In genomic region chr18:77981874-77982273, GRCh38 we compare ENCODE assay signal across 32 cellular contexts.
DNase-seq lines count a peak whose midpoint lies in the region; ATAC-seq, FAIRE-seq and TF ChIP-seq lines count a peak whose summit lies in the region.
"Had no signal": no experiment of that assay in that cellular context is flagged by ENCODE, and none has a peak within 500 bp of the region (broad histone marks: within the 10 kb centered on the region; RNA-seq: fewer than 3 reads in every experiment).

No MANE protein-coding gene starts in this region.

- DNase-seq in D721Med (ENCODE audit: insufficient read length, low spot score) (no peak), K562 (ENCODE audit: extremely low read depth in 1 of 4, low spot score in 3 of 4) (no peak), urothelium cell line (ENCODE audit: low spot score) (no peak), GM12891 (ENCODE audit: insufficient read length, low spot score) (no peak), HK-2 (ENCODE audit: unreplicated experiment) (no peak)
- DNase-seq: 8988T; ACHN; AML-193; BE2C; C1 segment of cervical spinal cord; Caco-2; Calu3; CD4-positive, alpha-beta memory T cell; CD4-positive, alpha-beta T cell; CD4-positive, CD25-positive, alpha-beta regulatory T cell; CD8-positive, alpha-beta memory T cell; CD8-positive, alpha-beta T cell; COR-L47; DMS 273 treated with DMSO at 0.1 percent for 48 hours; DMS153; DMS53; DMS79; DMS79 treated with DMSO at 0.1 percent for 48 hours; DND-41; EL had no signal

- no peak overlapping the region for H3K4me2 ChIP-seq in K562 (ENCODE audit: insufficient read depth, low read length)
- H3K4me2 ChIP-seq: A549; BLaER1; BLaER1 treated with 17β-estradiol and CSF1 and Interleukin-3, amounts not matched to agents 10 nM and 100 nM had no signal

- no peaks in the 10 kb centered on the region; the same call in 1 of the 2 replicates for H3K9me3 ChIP-seq in K562 (replicated peaks; ENCODE audit: control insufficient read depth, insufficient read depth, low read depth, low read length)
- H3K9me3 ChIP-seq: A549, BE2C, Caco-2 had no signal

- CTCF ChIA-PET in K562 (lab: Yijun Ruan, JAX; ENCODE audit: low intra/inter-chr PET ratio): no interaction called here

- TF ChIP-seq POLR2A in K562 (conservative IDR thresholded peaks at IDR 0.05) (0 out of 2 replicates have a peak, but pooled peaks have one; percentile 18), GM12891 (IDR thresholded peaks at IDR 0.05; ENCODE audit: low read depth, low read length) (no peak)

- no peak overlapping the region for H2AFZ ChIP-seq in K562 (ENCODE audit: low read depth, low read length)

- no peak for TF ChIP-seq RAD21 in K562 (CRISPR knock-in tag; conservative IDR thresholded peaks at IDR 0.05 in 1 of 2, IDR thresholded peaks at IDR 0.05 in 1 of 2)

- H3K79me2 ChIP-seq in K562 (ENCODE audit: control insufficient read depth, insufficient read depth, low read length): peaks cover 98% of the 10 kb centered on the region

- ATAC-seq in K562 (no peak), GM21576 (IDR thresholded peaks at IDR 0.05; ENCODE audit: unreplicated experiment) (no peak)
- ATAC-seq: A549; CD8-positive, alpha-beta T cell had no signal

- peaks cover 99% of the 10 kb centered on the region for H3K36me3 ChIP-seq in K562 (ENCODE audit: control insufficient read depth, insufficient read depth, low read length)
- H3K36me3 ChIP-seq: BE2C; BLaER1; BLaER1 treated with 17β-estradiol and CSF1 and Interleukin-3, amounts not matched to agents 10 nM and 100 nM had no signal

- H3K9me1 ChIP-seq in K562 (ENCODE audit: control insufficient read depth, insufficient read depth, low read length): peaks cover 3% of the 10 kb centered on the region

- H3K9ac ChIP-seq in K562 (ENCODE audit: insufficient read depth in 1 of 2, low read depth in 2 of 2, low read length in 2 of 2): no peak overlapping the region
- H3K9ac ChIP-seq: BLaER1; BLaER1 treated with 17β-estradiol and CSF1 and Interleukin-3, amounts not matched to agents 10 nM and 100 nM had no signal

- no TSS peak for BruUV-seq in K562 (replicated peaks; lab: Mats Ljungman, UMichigan)

- no peak for TF ChIP-seq EP300 in K562 (IDR thresholded peaks at IDR 0.05; ENCODE audit: low read length)

- TF ChIP-seq CTCF in D721Med (IDR thresholded peaks at IDR 0.05; ENCODE audit: insufficient read depth, missing control alignments) (no peak), K562 (IDR thresholded peaks at IDR 0.05 in 2 of 3, conservative IDR thresholded peaks at IDR 0.05 in 1 of 3; ENCODE audit: insufficient read depth in 2 of 3, low read depth in 1 of 3, low read length in 3 of 3) (no peak)

- FAIRE-seq in D721Med (lab: Jason Lieb, UNC) (peak; percentile 81), K562 (lab: Jason Lieb, UNC) (no peak), urothelium cell line (lab: Jason Lieb, UNC) (peak; percentile 13), GM12891 (lab: Jason Lieb, UNC) (no peak)
- FAIRE-seq: A204.1, A549 had no signal

- 100% methylated on average over 2 of the region's 2 CpGs for WGBS in K562 (ENCODE audit: insufficient coverage, low coverage, missing lambda C conversion rate)

- H3K27ac ChIP-seq in K562 (ENCODE audit: extremely low read depth, low read depth, low read length): no peak overlapping the region; the same call in 2 of the 3 replicates
- H3K27ac ChIP-seq: 22Rv1; A549; BLaER1; BLaER1 treated with 17β-estradiol and CSF1 and Interleukin-3, amounts not matched to agents 10 nM and 100 nM; C4-2B had no signal

- H3K4me1 ChIP-seq in K562 (replicated peaks in 1 of 2; ENCODE audit: control insufficient read depth in 2 of 2, insufficient read depth in 2 of 2, low read length in 2 of 2): peaks cover 4 to 15% of the 10 kb centered on the region in 2 experiments; a peak in 4 of 5 replicates
- H3K4me1 ChIP-seq: A549; BE2C; BLaER1; BLaER1 treated with 17β-estradiol and CSF1 and Interleukin-3, amounts not matched to agents 10 nM and 100 nM; Caco-2 had no signal

- intact Hi-C loops in K562 (cut with micrococcal nuclease): no loop called here

- H3K4me3 ChIP-seq in K562: no peak overlapping the region
- H3K4me3 ChIP-seq: A549; BLaER1; BLaER1 treated with 17β-estradiol and CSF1 and Interleukin-3, amounts not matched to agents 10 nM and 100 nM had no signal

- in situ Hi-C loops in K562 (cut with MboI): no loop called here

- peaks cover 37% of the 10 kb centered on the region for H4K20me1 ChIP-seq in K562 (replicated peaks; ENCODE audit: control insufficient read depth, insufficient read depth, low read length)
- H4K20me1 ChIP-seq: BLaER1; BLaER1 treated with 17β-estradiol and CSF1 and Interleukin-3, amounts not matched to agents 10 nM and 100 nM had no signal

- POLR2A ChIA-PET in K562 (lab: Yijun Ruan, JAX): interaction anchor here (1.3 kb wide), 1 partner anchor 7 kb away, joined by 4 read pairs; no protein-coding TSS in a partner anchor

- no peaks in the 10 kb centered on the region for H3K27me3 ChIP-seq in K562 (ENCODE audit: control insufficient read depth in 2 of 2, insufficient read depth in 2 of 2, low read length in 2 of 2)
- H3K27me3 ChIP-seq: BE2C; BLaER1; BLaER1 treated with 17β-estradiol and CSF1 and Interleukin-3, amounts not matched to agents 10 nM and 100 nM had no signal

TF ChIP-seq in K562, 482 proteins besides CTCF, POLR2A, EP300 and RAD21:
- TF ChIP-seq ZNF146 (CRISPR knock-in tag; IDR thresholded peaks at IDR 0.05; ENCODE audit: unreplicated experiment) (peak; percentile 93), SUPT5H (IDR thresholded peaks at IDR 0.05) (peak; percentile 37; the same call in 1 of the 2 replicates), CHD2 (IDR thresholded peaks at IDR 0.05; ENCODE audit: low read depth, low read length) (peak; percentile 43; the same call in 1 of the 2 replicates), RBM25 (IDR thresholded peaks at IDR 0.05; ENCODE audit: low read depth, low read length, severe bottlenecking) (peak; percentile 9), ZNF77 (CRISPR knock-in tag; IDR thresholded peaks at IDR 0.05) (no peak)

TF ChIP-seq in GM12891, 5 proteins besides CTCF, POLR2A, EP300 and RAD21:
- no peak for TF ChIP-seq PAX5 (IDR thresholded peaks at IDR 0.05; ENCODE audit: insufficient read depth, low read length, severe bottlenecking)
- no peak for TF ChIP-seq POU2F2 (IDR thresholded peaks at IDR 0.05; ENCODE audit: low read depth, low read length)
- TF ChIP-seq SPI1 (IDR thresholded peaks at IDR 0.05; ENCODE audit: low read depth, low read length): no peak
- TF ChIP-seq POLR2AphosphoS5 (IDR thresholded peaks at IDR 0.05; ENCODE audit: low read depth, low read length): no peak
- TF ChIP-seq TAF1 (IDR thresholded peaks at IDR 0.05; ENCODE audit: low read depth, low read length): no peak
